In the genomic region with DNA sequence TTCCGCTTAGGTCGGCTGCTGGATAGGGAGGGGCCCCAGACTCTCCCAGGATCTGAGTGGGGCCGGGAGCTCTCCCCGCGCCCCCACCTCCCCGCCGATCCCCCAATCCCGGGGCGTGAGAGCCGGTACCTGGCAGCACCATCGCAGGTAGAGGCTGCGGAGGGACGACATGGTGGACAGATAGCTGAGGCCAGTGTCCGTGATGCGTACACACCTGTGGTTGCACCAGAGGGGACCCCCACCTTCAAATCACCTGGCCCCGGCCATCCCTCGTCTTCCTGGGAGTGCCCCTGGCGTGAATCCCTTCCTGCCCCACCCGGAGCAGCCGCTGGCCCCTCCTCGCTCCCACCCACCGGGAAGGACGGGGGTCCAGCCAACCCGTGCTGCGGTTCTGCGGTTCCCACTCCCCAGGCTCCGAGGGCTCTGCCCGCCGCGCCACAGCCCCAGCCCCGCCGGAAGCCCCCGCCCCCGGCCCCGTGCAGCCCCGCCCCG, we compare ENCODE assay signal across 9 cellular contexts. TPM values are rescaled to one million over a fixed set of nuclear protein-coding genes. Genes with fewer than 3 reads are reported as not detected.
DNase-seq lines count a peak whose midpoint lies in the region; ATAC-seq and TF ChIP-seq lines count a peak whose summit lies in the region.
"Had no signal": no experiment of that assay in that cellular context is flagged by ENCODE, and none has a peak within 500 bp of the region (broad histone marks: within the 10 kb centered on the region; RNA-seq: fewer than 3 reads in every experiment).

No MANE protein-coding gene starts in this region.

- intact Hi-C loops in right cardiac atrium (cut with DNase I) (no loop called here), heart right ventricle (cut with DNase I) (no loop called here), upper lobe of right lung (cut with DNase I) (no loop called here)

- H3K4me1 ChIP-seq in right cardiac atrium (ENCODE audit: control insufficient read depth, insufficient read depth, low read length) (peaks cover 6% of the 10 kb centered on the region), heart right ventricle (peaks cover 7 to 28% (median 22%) of the 10 kb centered on the region in 9 donors), iPS-15b (ENCODE audit: control insufficient read depth, insufficient read depth, low read length) (no peaks in the 10 kb centered on the region), upper lobe of right lung (peaks cover 12% of the 10 kb centered on the region)

- H3K27ac Mint-ChIP-seq in T-helper 17 cell, result no peak overlapping the region

- no peaks in the 10 kb centered on the region for H3K27me3 Mint-ChIP-seq in T-helper 17 cell

- peaks cover 22% of the 10 kb centered on the region for H3K4me1 Mint-ChIP-seq in T-helper 17 cell

- H3K36me3 ChIP-seq in heart right ventricle, result no peaks in the 10 kb centered on the region
- no peaks in the 10 kb centered on the region for H3K36me3 ChIP-seq in iPS-15b (ENCODE audit: control insufficient read depth, insufficient read depth, low read length)
- H3K36me3 ChIP-seq in upper lobe of right lung, result no peaks in the 10 kb centered on the region

- H3K4me3 ChIP-seq in right cardiac atrium (ENCODE audit: low read length) (peak overlapping the region; percentile 8), heart right ventricle (peak overlapping the region in 1 of 10 donors; percentile 44), iPS-15b (ENCODE audit: low read depth, low read length) (peak overlapping the region; percentile 71), upper lobe of right lung (peak overlapping the region; percentile 34)

- ATAC-seq in right cardiac atrium, result no peak
- no peak for ATAC-seq in heart right ventricle
- ATAC-seq in T-helper 17 cell, result no peak
- ATAC-seq in upper lobe of right lung, result no peak
- ATAC-seq in HG03460 (IDR thresholded peaks at IDR 0.05; ENCODE audit: unreplicated experiment), result no peak

- H3K27ac ChIP-seq in right cardiac atrium (ENCODE audit: low read length) (no peak overlapping the region), heart right ventricle (no peak overlapping the region), upper lobe of right lung (no peak overlapping the region)

- TF ChIP-seq CTCF in heart right ventricle (IDR thresholded peaks at IDR 0.05) (no peak), upper lobe of right lung (IDR thresholded peaks at IDR 0.05) (no peak)

- DNase-seq in right cardiac atrium (no peak), heart right ventricle (no peak), T-helper 17 cell (no peak), upper lobe of right lung (no peak), OCI-M2 (lab: John Stamatoyannopoulos, UW; ENCODE audit: unreplicated experiment) (no peak), DMS53 treated with DMSO at 0.1 percent for 48 hours (lab: John Stamatoyannopoulos, UW; ENCODE audit: unreplicated experiment) (no peak)

- WGBS in right cardiac atrium, result 1% methylated on average over 37 of the region's 37 CpGs
- WGBS in heart right ventricle, 2 donors, result 1 to 2% methylated on average over 26 to 37 of the region's 37 CpGs

- H3K36me3 Mint-ChIP-seq in T-helper 17 cell (ENCODE audit: low read depth), result no peaks in the 10 kb centered on the region

- H3K27me3 ChIP-seq in right cardiac atrium (ENCODE audit: control insufficient read depth, insufficient read depth), result no peaks in the 10 kb centered on the region
- H3K27me3 ChIP-seq in heart right ventricle, result peaks cover 20 to 87% (median 82%) of the 10 kb centered on the region in 7 donors
- H3K27me3 ChIP-seq in iPS-15b (ENCODE audit: control insufficient read depth, insufficient read depth, low read length), result peaks cover 51% of the 10 kb centered on the region
- peaks cover 60% of the 10 kb centered on the region for H3K27me3 ChIP-seq in upper lobe of right lung

- peak overlapping the region; percentile 85 for H3K4me3 Mint-ChIP-seq in T-helper 17 cell

- H3K9ac ChIP-seq in iPS-15b (ENCODE audit: low read depth, low read length), result no peak overlapping the region

- H3K9me3 ChIP-seq in right cardiac atrium (ENCODE audit: control insufficient read depth, low read length) (no peaks in the 10 kb centered on the region), heart right ventricle (no peaks in the 10 kb centered on the region), T-helper 17 cell (ENCODE audit: control insufficient read depth, low read length, poor library complexity, severe bottlenecking) (no peaks in the 10 kb centered on the region), iPS-15b (ENCODE audit: control insufficient read depth, insufficient read depth, low read length) (no peaks in the 10 kb centered on the region), upper lobe of right lung (no peaks in the 10 kb centered on the region)

RNA-seq across cellular contexts. Expression of a gene that starts 4.7 kb away (rescaled TPM):
- 1 to 10 TPM; 7.1 to 9.0 (median 8.2) TPM for total RNA-seq in right cardiac atrium
- 6.3 TPM for polyA plus RNA-seq in right cardiac atrium
- total RNA-seq in heart right ventricle, result 1 to 10 TPM; 6.8 to 9.7 (median 8.4) TPM
- polyA plus RNA-seq in heart right ventricle, result 1 to 10 TPM; 7.2 to 9.2 TPM
- total RNA-seq in T-helper 17 cell, result 10 to 100 TPM in 1 of 2 donors, 1 to 10 TPM in 1; 9.0 to 11.7 TPM
- 12.9 TPM for total RNA-seq in upper lobe of right lung

RNA-seq across cellular contexts. Expression of a gene that starts 10.7 kb away (rescaled TPM):
- total RNA-seq in right cardiac atrium (under 1 TPM; 0.19 to 0.38 (median 0.28) TPM), heart right ventricle (under 1 TPM in 6 of 10 donors, not detected in 4; 0.07 to 0.64 (median 0.12) TPM), T-helper 17 cell (10 to 100 TPM; 29.0 to 35.3 TPM), upper lobe of right lung (3.6 TPM)
- polyA plus RNA-seq in right cardiac atrium (0.34 TPM), heart right ventricle (under 1 TPM; 0.04 to 0.07 TPM)
- total RNA-seq: osteoblast had no signal

RNA-seq across cellular contexts. Expression of a gene that starts 10.8 kb away (rescaled TPM):
- total RNA-seq in right cardiac atrium (10 to 100 TPM; 52.0 to 55.7 (median 54.6) TPM), heart right ventricle (10 to 100 TPM; 36.9 to 50.6 (median 44.0) TPM), T-helper 17 cell (10 to 100 TPM; 28.0 to 36.1 TPM), upper lobe of right lung (51.3 TPM)
- polyA plus RNA-seq in right cardiac atrium (49.7 TPM), heart right ventricle (10 to 100 TPM; 34.7 to 60.6 TPM)

RNA-seq across cellular contexts. Expression of a gene that starts 14.7 kb away (rescaled TPM):
- total RNA-seq in right cardiac atrium, result 100 to 1,000 TPM; 114 to 121 (median 119) TPM
- 126 TPM for polyA plus RNA-seq in right cardiac atrium
- 100 to 1,000 TPM; 101 to 147 (median 116) TPM for total RNA-seq in heart right ventricle
- 100 to 1,000 TPM in 1 of 2 donors, 10 to 100 TPM in 1; 92.7 to 165 TPM for polyA plus RNA-seq in heart right ventricle
- 10 to 100 TPM; 65.5 to 67.4 TPM for total RNA-seq in T-helper 17 cell
- total RNA-seq in upper lobe of right lung, result 98.9 TPM

RNA-seq across cellular contexts. Expression of a gene that starts 19.4 kb away (rescaled TPM):
- 1 to 10 TPM in 3 of 4 donors, under 1 TPM in 1; 0.89 to 2.9 (median 1.7) TPM for total RNA-seq in right cardiac atrium
- polyA plus RNA-seq in right cardiac atrium, result 2.3 TPM
- total RNA-seq in heart right ventricle, result 1 to 10 TPM; 1.2 to 2.6 (median 2.1) TPM
- polyA plus RNA-seq in heart right ventricle, result 1 to 10 TPM in 1 of 2 donors, under 1 TPM in 1; 0.90 to 7.4 TPM
- 1 to 10 TPM; 5.7 to 5.9 TPM for total RNA-seq in T-helper 17 cell
- total RNA-seq in upper lobe of right lung, result 2.0 TPM
